26 cellular contexts compared by ENCODE assay signal in genomic region chr3:60475096-60475495, GRCh38.
"Had no signal": no experiment of that assay in that cellular context is flagged by ENCODE, and none has a peak within 500 bp of the region (broad histone marks: within the 10 kb centered on the region; RNA-seq: fewer than 3 reads in every experiment).

No MANE protein-coding gene starts in this region.

- H3K4me1 Mint-ChIP-seq: naive B cell; naive thymus-derived CD8-positive, alpha-beta T cell; neural progenitor cell; stimulated activated effector memory CD8-positive, alpha-beta T cell treated with anti-CD3 and anti-CD28 coated beads, Interleukin-12 subunit alpha, Interleukin-12 subunit beta, amount 100 ng/mL, for 72 hours; stimulated activated naive B cell treated with anti-CD40 and anti-IgM and Interleukin-4, amounts not matched to agents 10 μg/mL and 1 μg/mL and 100 μg/mL, for 72 hours had no signal

- H3K4me1 ChIP-seq: neural progenitor cell, pancreas, prostate gland, right lobe of liver, sigmoid colon, stomach, thyroid gland, transverse colon, upper lobe of right lung, uterus had no signal

- H3K36me3 Mint-ChIP-seq: natural killer cell treated with Interleukin-12 subunit alpha and Interleukin-12 subunit beta and Interleukin-15 and Interleukin-18, amount 100 ng/mL, for 72 hours; neural progenitor cell; stimulated activated effector memory CD8-positive, alpha-beta T cell treated with anti-CD3 and anti-CD28 coated beads, Interleukin-12 subunit alpha, Interleukin-12 subunit beta, amount 100 ng/mL, for 72 hours; stimulated activated naive B cell treated with anti-CD40 and anti-IgM and Interleukin-4, amounts not matched to agents 10 μg/mL and 1 μg/mL and 100 μg/mL, for 72 hours; type B pancreatic cell had no signal

- H3K27ac ChIP-seq: neural progenitor cell, pancreas, prostate gland, right lobe of liver, sigmoid colon, stomach, thoracic aorta, thyroid gland, transverse colon, upper lobe of right lung, uterus had no signal

- H3K4me2 ChIP-seq: neural progenitor cell had no signal

- H3K27ac Mint-ChIP-seq: naive B cell; naive thymus-derived CD8-positive, alpha-beta T cell; natural killer cell treated with Interleukin-12 subunit alpha and Interleukin-12 subunit beta and Interleukin-15 and Interleukin-18, amount 100 ng/mL, for 72 hours; neural progenitor cell; stimulated activated effector memory CD8-positive, alpha-beta T cell treated with anti-CD3 and anti-CD28 coated beads, Interleukin-12 subunit alpha, Interleukin-12 subunit beta, amount 100 ng/mL, for 72 hours; stimulated activated naive B cell treated with anti-CD40 and anti-IgM and Interleukin-4, amounts not matched to agents 10 μg/mL and 1 μg/mL and 100 μg/mL, for 72 hours; stimulated activated naive CD8-positive, alpha-beta T cell treated with anti-CD3 and anti-CD28 coated beads, Interleukin-15, Interleukin-2, amounts not matched to agents 100 ng/mL and 50 ng/mL, for 24 hours; type B pancreatic cell had no signal

- DNase-seq: naive B cell; naive thymus-derived CD8-positive, alpha-beta T cell; occipital lobe; pancreas; right cardiac atrium; right lobe of liver; sigmoid colon; small intestine; stimulated activated CD4-positive, alpha-beta T cell treated with anti-CD3 and anti-CD28 coated beads, Interleukin-15, amount 100 ng/mL, for 24 hours; stimulated activated CD4-positive, alpha-beta T cell treated with anti-CD3 and anti-CD28 coated beads, Interleukin-2, amount 100 ng/mL, for 24 hours; stimulated activated CD4-positive, alpha-beta T cell treated with anti-CD3 and anti-CD28 coated beads, Interleukin-2, amount 100 ng/mL, for 48 hours; stimulated activated CD4-positive, alpha-beta T cell treated with anti-CD3 and anti-CD28 coated beads, Interleukin-4, amount 100 ng/mL, for 24 hours; stimulated activated naive B cell treated with anti-CD40 and anti-IgM and Interleukin-4, amounts not matched to agents 10 μg/mL and 1 μg/mL and 100 μg/mL, for 72 hours; stimulated activated naive CD4-positive, alpha-beta T cell treated with Interleukin-2 at 50 U/mL for 16 hours; stomach; thyroid gland; transverse colon; upper lobe of right lung; uterus had no signal

- H3K36me3 ChIP-seq: neural progenitor cell, pancreas, prostate gland, right lobe of liver, sigmoid colon, stomach, thoracic aorta, thyroid gland, transverse colon, upper lobe of right lung, uterus had no signal

- H3K4me3 ChIP-seq: neural progenitor cell, pancreas, prostate gland, right lobe of liver, sigmoid colon, stomach, thoracic aorta, thyroid gland, transverse colon, upper lobe of right lung, uterus had no signal

- H3K4me3 Mint-ChIP-seq: naive B cell; naive thymus-derived CD8-positive, alpha-beta T cell; natural killer cell treated with Interleukin-12 subunit alpha and Interleukin-12 subunit beta and Interleukin-15 and Interleukin-18, amount 100 ng/mL, for 72 hours; neural progenitor cell; stimulated activated effector memory CD8-positive, alpha-beta T cell treated with anti-CD3 and anti-CD28 coated beads, Interleukin-12 subunit alpha, Interleukin-12 subunit beta, amount 100 ng/mL, for 72 hours; stimulated activated naive B cell treated with anti-CD40 and anti-IgM and Interleukin-4, amounts not matched to agents 10 μg/mL and 1 μg/mL and 100 μg/mL, for 72 hours; stimulated activated naive CD8-positive, alpha-beta T cell treated with anti-CD3 and anti-CD28 coated beads, Interleukin-15, Interleukin-2, amounts not matched to agents 100 ng/mL and 50 ng/mL, for 24 hours; type B pancreatic cell had no signal

- H3K27me3 ChIP-seq: neural progenitor cell, pancreas, right lobe of liver, sigmoid colon, stomach, thyroid gland, transverse colon, upper lobe of right lung, uterus had no signal

- H2AFZ ChIP-seq: neural progenitor cell had no signal

- H3K9me3 Mint-ChIP-seq: natural killer cell treated with Interleukin-12 subunit alpha and Interleukin-12 subunit beta and Interleukin-15 and Interleukin-18, amount 100 ng/mL, for 72 hours; type B pancreatic cell had no signal

- H3K9ac ChIP-seq: neural progenitor cell had no signal

- ATAC-seq: naive thymus-derived CD8-positive, alpha-beta T cell; natural killer cell treated with Interleukin-12 subunit alpha and Interleukin-12 subunit beta and Interleukin-15 and Interleukin-18, amount 100 ng/mL, for 72 hours; pancreas; right lobe of liver; stimulated activated effector memory CD8-positive, alpha-beta T cell treated with anti-CD3 and anti-CD28 coated beads, Interleukin-12 subunit alpha, Interleukin-12 subunit beta, amount 100 ng/mL, for 72 hours; stimulated activated naive B cell treated with anti-CD40 and anti-IgM and Interleukin-4, amounts not matched to agents 10 μg/mL and 1 μg/mL and 100 μg/mL, for 72 hours; upper lobe of right lung had no signal

- H3K9me3 ChIP-seq: pancreas, prostate gland, right lobe of liver, sigmoid colon, thoracic aorta, thyroid gland, transverse colon, upper lobe of right lung, uterus had no signal

- H3K27me3 Mint-ChIP-seq: naive B cell; stimulated activated naive B cell treated with anti-CD40 and anti-IgM and Interleukin-4, amounts not matched to agents 10 μg/mL and 1 μg/mL and 100 μg/mL, for 72 hours; stimulated activated naive CD8-positive, alpha-beta T cell treated with anti-CD3 and anti-CD28 coated beads, Interleukin-15, Interleukin-2, amounts not matched to agents 100 ng/mL and 50 ng/mL, for 24 hours; type B pancreatic cell had no signal
